27 cellular contexts compared by ENCODE assay signal in genomic region chr22:45217345-45217744, GRCh38.
"Had no signal": no experiment of that assay in that cellular context is flagged by ENCODE, and none has a peak within 500 bp of the region (broad histone marks: within the 10 kb centered on the region; RNA-seq: fewer than 3 reads in every experiment).

No MANE protein-coding gene starts in this region.

- H3K9ac ChIP-seq: parathyroid adenoma had no signal

- FAIRE-seq: small intestine had no signal

- H3K4me3 ChIP-seq: ovary, psoas muscle, right lobe of liver, sigmoid colon, stomach, testis, tibial artery, transverse colon, upper lobe of right lung, vagina had no signal

- H2AFZ ChIP-seq: parathyroid adenoma had no signal

- DNase-seq: naive thymus-derived CD8-positive, alpha-beta T cell; ovary; sigmoid colon; small intestine; stimulated activated CD4-positive, alpha-beta T cell treated with anti-CD3 and anti-CD28 coated beads, Interleukin-15, amount 100 ng/mL, for 24 hours; stimulated activated CD4-positive, alpha-beta T cell treated with anti-CD3 and anti-CD28 coated beads, Interleukin-2, amount 100 ng/mL, for 24 hours; stimulated activated CD4-positive, alpha-beta T cell treated with anti-CD3 and anti-CD28 coated beads, Interleukin-2, amount 100 ng/mL, for 48 hours; stimulated activated CD4-positive, alpha-beta T cell treated with anti-CD3 and anti-CD28 coated beads, Interleukin-4, amount 100 ng/mL, for 24 hours; stimulated activated naive B cell treated with anti-CD40 and anti-IgM and Interleukin-4, amounts not matched to agents 10 μg/mL and 1 μg/mL and 100 μg/mL, for 72 hours; stimulated activated naive CD4-positive, alpha-beta T cell treated with Interleukin-2 at 50 U/mL for 16 hours; stomach; testis; tibial artery; transverse colon; upper lobe of right lung had no signal

- H3K27ac ChIP-seq: neutrophil, ovary, parathyroid adenoma, psoas muscle, right lobe of liver, sigmoid colon, stomach, testis, tibial artery, transverse colon, upper lobe of right lung, vagina had no signal

- H3K79me2 ChIP-seq: parathyroid adenoma had no signal

- H3K27ac Mint-ChIP-seq: natural killer cell treated with Interleukin-12 subunit alpha and Interleukin-12 subunit beta and Interleukin-15 and Interleukin-18, amount 100 ng/mL, for 72 hours; nephron progenitor cell; stimulated activated naive B cell treated with anti-CD40 and anti-IgM and Interleukin-4, amounts not matched to agents 10 μg/mL and 1 μg/mL and 100 μg/mL, for 72 hours; stimulated activated naive CD8-positive, alpha-beta T cell treated with anti-CD3 and anti-CD28 coated beads, Interleukin-15, Interleukin-2, amounts not matched to agents 100 ng/mL and 50 ng/mL, for 24 hours; type B pancreatic cell had no signal

- H3K4me3 Mint-ChIP-seq: naive thymus-derived CD8-positive, alpha-beta T cell; natural killer cell treated with Interleukin-12 subunit alpha and Interleukin-12 subunit beta and Interleukin-15 and Interleukin-18, amount 100 ng/mL, for 72 hours; nephron progenitor cell; neural crest cell; stimulated activated effector memory CD8-positive, alpha-beta T cell treated with anti-CD3 and anti-CD28 coated beads, Interleukin-12 subunit alpha, Interleukin-12 subunit beta, amount 100 ng/mL, for 72 hours; stimulated activated naive B cell treated with anti-CD40 and anti-IgM and Interleukin-4, amounts not matched to agents 10 μg/mL and 1 μg/mL and 100 μg/mL, for 72 hours; stimulated activated naive CD8-positive, alpha-beta T cell treated with anti-CD3 and anti-CD28 coated beads, Interleukin-15, Interleukin-2, amounts not matched to agents 100 ng/mL and 50 ng/mL, for 24 hours; type B pancreatic cell had no signal

- H3K36me3 ChIP-seq: neutrophil, ovary, right lobe of liver, sigmoid colon, stomach, tibial artery, transverse colon, upper lobe of right lung, vagina had no signal

- H3K27me3 Mint-ChIP-seq: naive thymus-derived CD8-positive, alpha-beta T cell; natural killer cell treated with Interleukin-12 subunit alpha and Interleukin-12 subunit beta and Interleukin-15 and Interleukin-18, amount 100 ng/mL, for 72 hours; stimulated activated naive B cell treated with anti-CD40 and anti-IgM and Interleukin-4, amounts not matched to agents 10 μg/mL and 1 μg/mL and 100 μg/mL, for 72 hours; stimulated activated naive CD8-positive, alpha-beta T cell treated with anti-CD3 and anti-CD28 coated beads, Interleukin-15, Interleukin-2, amounts not matched to agents 100 ng/mL and 50 ng/mL, for 24 hours; type B pancreatic cell had no signal

- H3K9me3 ChIP-seq: neutrophil, ovary, psoas muscle, right lobe of liver, sigmoid colon, stomach, testis, tibial artery, transverse colon, upper lobe of right lung, vagina had no signal

- H3K4me1 ChIP-seq: parathyroid adenoma, psoas muscle, right lobe of liver had no signal

- H3K9me3 Mint-ChIP-seq: naive thymus-derived CD8-positive, alpha-beta T cell; natural killer cell treated with Interleukin-12 subunit alpha and Interleukin-12 subunit beta and Interleukin-15 and Interleukin-18, amount 100 ng/mL, for 72 hours; nephron progenitor cell; neural crest cell; stimulated activated effector memory CD8-positive, alpha-beta T cell treated with anti-CD3 and anti-CD28 coated beads, Interleukin-12 subunit alpha, Interleukin-12 subunit beta, amount 100 ng/mL, for 72 hours; stimulated activated naive B cell treated with anti-CD40 and anti-IgM and Interleukin-4, amounts not matched to agents 10 μg/mL and 1 μg/mL and 100 μg/mL, for 72 hours; stimulated activated naive CD8-positive, alpha-beta T cell treated with anti-CD3 and anti-CD28 coated beads, Interleukin-15, Interleukin-2, amounts not matched to agents 100 ng/mL and 50 ng/mL, for 24 hours; type B pancreatic cell had no signal

- H3K27me3 ChIP-seq: neutrophil, ovary, right lobe of liver, sigmoid colon, stomach, testis, tibial artery, transverse colon, upper lobe of right lung, vagina had no signal

- ATAC-seq: naive thymus-derived CD8-positive, alpha-beta T cell; natural killer cell treated with Interleukin-12 subunit alpha and Interleukin-12 subunit beta and Interleukin-15 and Interleukin-18, amount 100 ng/mL, for 72 hours; psoas muscle; right cardiac atrium; stimulated activated effector memory CD8-positive, alpha-beta T cell treated with anti-CD3 and anti-CD28 coated beads, Interleukin-12 subunit alpha, Interleukin-12 subunit beta, amount 100 ng/mL, for 72 hours; stimulated activated naive B cell treated with anti-CD40 and anti-IgM and Interleukin-4, amounts not matched to agents 10 μg/mL and 1 μg/mL and 100 μg/mL, for 72 hours; upper lobe of right lung had no signal
